In genomic region chr2:137093116-137093515, GRCh38 we compare ENCODE assay signal across 8 cellular contexts.
"Had no signal": no experiment of that assay in that cellular context is flagged by ENCODE, and none has a peak within 500 bp of the region (broad histone marks: within the 10 kb centered on the region; RNA-seq: fewer than 3 reads in every experiment).

No MANE protein-coding gene starts in this region.

- H3K27ac ChIP-seq: HL-60, KMS-11 had no signal

- H3K4me3 Mint-ChIP-seq: IgD-negative memory B cell had no signal

- ATAC-seq: HepG2, K562 had no signal

- H3K4me3 ChIP-seq: K562 had no signal

- FAIRE-seq: HepG2, K562 had no signal

- H3K27me3 Mint-ChIP-seq: IgD-negative memory B cell had no signal

- H3K36me3 Mint-ChIP-seq: IgD-negative memory B cell had no signal

- H3K27ac Mint-ChIP-seq: IgD-negative memory B cell had no signal

- H3K4me2 ChIP-seq: KMS-11 had no signal

- H3K4me1 Mint-ChIP-seq: IgD-negative memory B cell had no signal

- DNase-seq: IMR-90, KBM-7, KG1 had no signal

- H3K9me3 Mint-ChIP-seq: IgD-negative memory B cell had no signal
